In genomic region chr18:10085876-10086275, GRCh38 we compare ENCODE assay signal across 17 cellular contexts.
"Had no signal": no experiment of that assay in that cellular context is flagged by ENCODE, and none has a peak within 500 bp of the region (broad histone marks: within the 10 kb centered on the region; RNA-seq: fewer than 3 reads in every experiment).

No MANE protein-coding gene starts in this region.

- H3K27ac ChIP-seq: breast epithelium, coronary artery, epithelial cell of prostate, heart right ventricle, lower lobe of right lung, testis, upper lobe of left lung had no signal

- H3K4me1 ChIP-seq: breast epithelium, testis, upper lobe of left lung had no signal

- H3K27me3 ChIP-seq: breast epithelium, heart right ventricle, testis, upper lobe of left lung had no signal

- DNase-seq: activated T-cell treated with anti-CD3 and anti-CD28 coated beads, Interleukin-2, amount 50 U/mL, for 1 hour; aorta; cerebellar nuclear complex; heart right ventricle; kidney; lower lobe of right lung; stimulated activated CD4-positive, alpha-beta T cell treated with anti-CD3 and anti-CD28 coated beads, Interleukin-2, amount 100 ng/mL, for 48 hours; stimulated activated CD8-positive, alpha-beta memory T cell treated with anti-CD3 and anti-CD28 coated beads, Interleukin-4, amount 100 ng/mL, for 48 hours; stimulated activated naive B cell treated with anti-CD40 and anti-IgM and Interleukin-4, amounts not matched to agents 10 μg/mL and 1 μg/mL and 100 μg/mL, for 72 hours; T-helper 1 cell; T-helper 9 cell; testis; upper lobe of left lung had no signal

- H3K36me3 ChIP-seq: breast epithelium, heart right ventricle, lower lobe of right lung, upper lobe of left lung had no signal

- FAIRE-seq: kidney had no signal

- H3K4me3 ChIP-seq: breast epithelium, coronary artery, heart right ventricle, lower lobe of right lung, testis, upper lobe of left lung had no signal

- ATAC-seq: left lobe of liver; lower lobe of right lung; stimulated activated naive B cell treated with anti-CD40 and anti-IgM and Interleukin-4, amounts not matched to agents 10 μg/mL and 1 μg/mL and 100 μg/mL, for 72 hours had no signal

- H3K9me3 ChIP-seq: testis had no signal
